ENCODE assay signal across 9 cellular contexts in genomic region chr2:73920577-73921545, GRCh38. TPM values are rescaled to one million over a fixed set of nuclear protein-coding genes. Genes with fewer than 3 reads are reported as not detected.
A peak's percentile ranks its signal among the peaks of the same experiment; 100 is the strongest.
DNase-seq lines count a peak whose midpoint lies in the region; ATAC-seq and TF ChIP-seq lines count a peak whose summit lies in the region.
"Had no signal": no experiment of that assay in that cellular context is flagged by ENCODE, and none has a peak within 500 bp of the region (broad histone marks: within the 10 kb centered on the region; RNA-seq: fewer than 3 reads in every experiment).

No MANE protein-coding gene starts in this region.

- ATAC-seq in HG03045 (IDR thresholded peaks at IDR 0.05; ENCODE audit: unreplicated experiment) (no peak), HG02623 (IDR thresholded peaks at IDR 0.05; ENCODE audit: unreplicated experiment) (no peak)

- DNase-seq in AG09319 (ENCODE audit: extremely low read depth, low read depth) (no peak), GM23248 (peak; percentile 45), Peyer's patch (peak; percentile 27 to 54 (median 52)), adrenal gland (peak in 4 of 7 donors; percentile 19 to 38 (median 26)), lung microvascular endothelial cell (ENCODE audit: low read depth in 2 of 2) (peak; percentile 20 to 32), mesothelial cell of epicardium (ENCODE audit: low spot score in 2 of 2, unreplicated experiment in 2 of 2) (no peak)

- H3K4me3 Mint-ChIP-seq in mesothelial cell of epicardium, result no peak overlapping the region

- H3K27ac ChIP-seq in GM23248 (no peak overlapping the region), Peyer's patch (no peak overlapping the region), adrenal gland (no peak overlapping the region)

- no peaks in the 10 kb centered on the region; the same call in 1 of the 2 replicates for H3K4me1 ChIP-seq in GM23248 (ENCODE audit: insufficient read depth)
- no peaks in the 10 kb centered on the region for H3K4me1 ChIP-seq in Peyer's patch
- H3K4me1 ChIP-seq in adrenal gland (replicated peaks in 1 of 2), result no peaks in the 10 kb centered on the region

- no peak overlapping the region for H3K27ac Mint-ChIP-seq in mesothelial cell of epicardium
- H3K27ac Mint-ChIP-seq: brain had no signal

- H3K9ac ChIP-seq in GM23248, result no peak overlapping the region

- no peaks in the 10 kb centered on the region for H3K9me3 Mint-ChIP-seq in mesothelial cell of epicardium
- H3K9me3 Mint-ChIP-seq: brain had no signal

- 50 to 52% methylated on average over 12 of the region's 12 CpGs for WGBS in GM23248 (ENCODE audit: low coverage in 1 of 2, low lambda C conversion rate in 2 of 2, missing lambda C conversion rate in 2 of 2), 2 experiments
- 43 to 48% (median 47%) methylated on average over 10 to 12 of the region's 12 CpGs for WGBS in adrenal gland, 4 donors

- H3K36me3 Mint-ChIP-seq in mesothelial cell of epicardium, result no peaks in the 10 kb centered on the region
- H3K36me3 Mint-ChIP-seq: brain had no signal

- H3K4me3 ChIP-seq in GM23248 (no peak overlapping the region), Peyer's patch (no peak overlapping the region), adrenal gland (no peak overlapping the region)

- H3K9me2 ChIP-seq in GM23248 (ENCODE audit: insufficient read depth), result no peaks in the 10 kb centered on the region

- H3K27me3 ChIP-seq in GM23248 (replicated peaks; ENCODE audit: insufficient read depth), result peaks cover 46% of the 10 kb centered on the region
- H3K27me3 ChIP-seq in Peyer's patch, result no peaks in the 10 kb centered on the region
- H3K27me3 ChIP-seq in adrenal gland, result peaks cover 6% of the 10 kb centered on the region

- in situ Hi-C loops in GM23248 (cut with MboI), result no loop called here

- H3K4me1 Mint-ChIP-seq in mesothelial cell of epicardium, result peaks cover under 1% of the 10 kb centered on the region

- H3F3A ChIP-seq in GM23248 (ENCODE audit: insufficient read depth), result no peaks in the 10 kb centered on the region

- no peaks in the 10 kb centered on the region for H3K9me3 ChIP-seq in GM23248 (ENCODE audit: low read depth)
- no peaks in the 10 kb centered on the region for H3K9me3 ChIP-seq in Peyer's patch
- no peaks in the 10 kb centered on the region for H3K9me3 ChIP-seq in adrenal gland (replicated peaks in 1 of 3)

- H3K27me3 Mint-ChIP-seq in mesothelial cell of epicardium (ENCODE audit: low read depth), result peaks cover 34% of the 10 kb centered on the region

- TF ChIP-seq CTCF in AG09319 (IDR thresholded peaks at IDR 0.05; ENCODE audit: low read depth, low read length) (peak; percentile 14), Peyer's patch (IDR thresholded peaks at IDR 0.05) (peak in 2 of 6 experiments; percentile 35 to 37), adrenal gland (IDR thresholded peaks at IDR 0.05) (peak in 3 of 6 experiments; percentile 13 to 23 (median 21)), mesothelial cell of epicardium (IDR thresholded peaks at IDR 0.05; ENCODE audit: unreplicated experiment) (no peak)

- no peaks in the 10 kb centered on the region for H4K20me1 ChIP-seq in GM23248 (ENCODE audit: insufficient read depth)

- no peak overlapping the region for H3K4me2 ChIP-seq in GM23248 (ENCODE audit: unreplicated experiment)

- H3K79me2 ChIP-seq in GM23248 (ENCODE audit: insufficient read depth), result no peaks in the 10 kb centered on the region

- TF ChIP-seq POLR2A in Peyer's patch (IDR thresholded peaks at IDR 0.05), result no peak
- TF ChIP-seq POLR2A in adrenal gland (IDR thresholded peaks at IDR 0.05), result no peak

- H3K36me3 ChIP-seq in GM23248 (ENCODE audit: low read depth) (no peaks in the 10 kb centered on the region), Peyer's patch (no peaks in the 10 kb centered on the region), adrenal gland (replicated peaks in 1 of 2) (no peaks in the 10 kb centered on the region)

- H2AFZ ChIP-seq in GM23248, result no peak overlapping the region

- intact Hi-C loops in adrenal gland (cut with DNase I), result no loop called here

RNA-seq across cellular contexts. Expression of gene DGUOK, which starts 5.8 kb away (rescaled TPM):
- 50.9 and 59.2 TPM in 2 replicates for total RNA-seq in GM23248 (2014; rRNA removed; shearing (Covaris generic))
- polyA plus RNA-seq in GM23248 (2016; fragmentation: Nextera tagmentation; extraction: Ambion mirVana) (116 and 126 TPM in 2 replicates), adrenal gland (100 to 1,000 TPM in 1 of 3 donors, 10 to 100 TPM in 2; 57.1 to 112 (median 88.4) TPM)
- total RNA-seq in Peyer's patch (10 to 100 TPM; 24.2 to 44.5 (median 39.7) TPM), adrenal gland (10 to 100 TPM; 40.0 to 87.5 (median 52.8) TPM), lung microvascular endothelial cell (33.7 and 40.5 TPM in 2 replicates), mesothelial cell of epicardium (66.0 to 69.5 TPM (median 66.8 TPM) in 3 replicates)

RNA-seq across cellular contexts. Expression of gene ACTG2, which starts 28.1 kb away (rescaled TPM):
- not detected in 2 replicates for total RNA-seq in GM23248 (2014; rRNA removed; shearing (Covaris generic))
- not detected in 2 replicates for polyA plus RNA-seq in GM23248 (2016; fragmentation: Nextera tagmentation; extraction: Ambion mirVana)
- total RNA-seq in Peyer's patch, result 100 to 1,000 TPM in 1 of 4 donors, 10 to 100 TPM in 3; 27.5 to 140 (median 40.0) TPM
- total RNA-seq in adrenal gland, result 10 to 100 TPM in 2 of 8 donors, 1 to 10 TPM in 4, under 1 TPM in 2; 0.52 to 13.3 (median 2.7) TPM
- polyA plus RNA-seq in adrenal gland, result 10 to 100 TPM; 14.1 to 94.0 (median 66.9) TPM
- total RNA-seq in lung microvascular endothelial cell, result not detected in 2 replicates
- 9.3 to 10.0 TPM (median 9.4 TPM) in 3 replicates for total RNA-seq in mesothelial cell of epicardium

Comparison
In these comparisons a context has a peak if more than half of its experiments do, and no peak if none do; other contexts are left out.
1. DNase-seq: peak in GM23248 (single experiment), Peyer's patch (3 of 3), adrenal gland (4 of 7) and lung microvascular endothelial cell (2 of 2); none in AG09319 (single experiment) and mesothelial cell of epicardium (0 of 2).